33 cellular contexts compared by ENCODE assay signal in the genomic region with DNA sequence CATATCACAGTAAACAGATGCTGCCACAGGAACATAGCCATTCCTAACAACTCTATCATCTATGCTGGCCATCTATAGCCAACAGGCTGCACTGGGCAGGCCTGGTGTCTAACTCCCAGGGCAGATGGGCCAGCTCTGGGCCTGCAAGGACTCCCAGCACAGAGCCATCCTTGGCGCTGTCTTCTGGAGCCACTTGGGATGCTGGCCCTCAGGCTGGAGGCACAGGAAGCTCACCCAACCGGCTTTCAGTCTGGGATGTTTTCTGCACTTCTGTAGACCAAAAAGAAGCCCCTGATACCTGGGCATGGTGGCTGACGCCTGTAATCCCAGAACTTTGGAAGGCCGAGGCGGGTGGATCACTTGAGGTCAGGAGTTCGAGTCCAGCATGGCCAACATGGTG. TPM values are rescaled to one million over a fixed set of nuclear protein-coding genes. Genes with fewer than 3 reads are reported as not detected.
"Had no signal": no experiment of that assay in that cellular context is flagged by ENCODE, and none has a peak within 500 bp of the region (broad histone marks: within the 10 kb centered on the region; RNA-seq: fewer than 3 reads in every experiment).

No MANE protein-coding gene starts in this region.

- H3K4me3 ChIP-seq: adrenal gland, ascending aorta, cardiac muscle cell had no signal

- DNase-seq: activated B cell treated with CpG ODN at 0.5 μM for 24 hours; activated CD4-positive, alpha-beta memory T cell treated with anti-CD3 and anti-CD28 coated beads for 36 hours; activated CD4-positive, alpha-beta T cell treated with anti-CD3 and anti-CD28 coated beads for 4 hours; activated CD4-positive, alpha-beta T cell treated with anti-CD3 and anti-CD28 coated beads, Interleukin-2, amount 10 ng/mL, durations not matched to agents 24 days and 14 days; activated CD4-positive, alpha-beta T cell treated with anti-CD3 and anti-CD28 coated beads, Interleukin-2, amount 50 U/mL, for 1 hour; activated CD4-positive, alpha-beta T cell treated with anti-CD3 and anti-CD28 coated beads, Interleukin-2, amount 50 U/mL, for 4 hours; activated CD4-positive, CD25-positive, alpha-beta regulatory T cell treated with anti-CD3 and anti-CD28 coated beads, Interleukin-2, amount 50 U/mL, for 72 hours; activated CD8-positive, alpha-beta memory T cell treated with anti-CD3 and anti-CD28 coated beads, Interleukin-2, amount 50 U/mL, for 4 hours; activated CD8-positive, alpha-beta T cell treated with anti-CD3 and anti-CD28 coated beads for 36 hours; activated effector memory CD4-positive, alpha-beta T cell treated with anti-CD3 and anti-CD28 coated beads, Interleukin-2, amount 50 U/mL, for 16 hours; activated gamma-delta T cell treated with Interleukin-2 at 50 U/mL for 16 hours; activated naive CD4-positive, alpha-beta T cell; activated naive CD4-positive, alpha-beta T cell treated with anti-CD3 and anti-CD28 coated beads for 36 hours; activated naive CD4-positive, alpha-beta T cell treated with anti-CD3 and anti-CD28 coated beads, Interleukin-2, amount 50 U/mL, for 16 hours; activated naive CD8-positive, alpha-beta T cell treated with anti-CD3 and anti-CD28 coated beads for 36 hours; activated T-cell treated with anti-CD3 and anti-CD28 coated beads for 4 hours; activated T-cell treated with anti-CD3 and anti-CD28 coated beads, Interleukin-2, amount 50 U/mL, for 1 hour; activated T-cell treated with anti-CD3 and anti-CD28 coated beads, Interleukin-2, amount 50 U/mL, for 4 hours; activated T-cell treated with anti-CD3 and anti-CD28 coated beads, Interleukin-2, amount 50 U/mL, for 72 hours; adrenal gland; amniotic stem cell; caudate nucleus; cerebellar nuclear complex; T-cell; T-helper 17 cell had no signal

- H3K27me3 ChIP-seq: adrenal gland, ascending aorta had no signal

- FAIRE-seq: bronchial epithelial cell, TTC549 had no signal

- H3K36me3 ChIP-seq: adrenal gland, ascending aorta, cardiac muscle cell had no signal

- H3K9me3 ChIP-seq: adrenal gland, ascending aorta had no signal

- H3K4me1 ChIP-seq: adrenal gland, ascending aorta had no signal

- ATAC-seq: activated CD8-positive, alpha-beta T cell treated with anti-CD3 and anti-CD28 coated beads for 36 hours; activated naive CD4-positive, alpha-beta T cell treated with anti-CD3 and anti-CD28 coated beads, Interleukin-2, amount 50 U/mL, for 72 hours; activated T-cell treated with anti-CD3 and anti-CD28 coated beads, Interleukin-2, amount 50 U/mL, for 4 hours; activated T-cell treated with anti-CD3 and anti-CD28 coated beads, Interleukin-2, amount 50 U/mL, for 72 hours; activated T-helper 17 cell treated with anti-CD3 and anti-CD28 coated beads, Interleukin-2, amount 50 U/mL, for 72 hours; T-cell; T-helper 17 cell had no signal

- H3K27ac ChIP-seq: adrenal gland, ascending aorta, cardiac muscle cell, VCaP had no signal

RNA-seq across cellular contexts. Expression of a gene that starts 40.8 kb away (rescaled TPM):
- total RNA-seq: activated CD4-positive, alpha-beta memory T cell treated with anti-CD3 and anti-CD28 coated beads for 36 hours; activated naive CD4-positive, alpha-beta T cell treated with anti-CD3 and anti-CD28 coated beads for 36 hours; activated naive CD8-positive, alpha-beta T cell treated with anti-CD3 and anti-CD28 coated beads for 36 hours; activated T-helper 17 cell treated with anti-CD3 and anti-CD28 coated beads, Interleukin-2, amount 50 U/mL, for 72 hours; bronchial epithelial cell; T-helper 2 cell treated with Interferon-gamma antibody and Interleukin-4, amounts not matched to agents 100 ng/mL and 5 ng/mL, for 36 hours had no signal
